ENCODE assay signal across 14 cellular contexts in the genomic region with DNA sequence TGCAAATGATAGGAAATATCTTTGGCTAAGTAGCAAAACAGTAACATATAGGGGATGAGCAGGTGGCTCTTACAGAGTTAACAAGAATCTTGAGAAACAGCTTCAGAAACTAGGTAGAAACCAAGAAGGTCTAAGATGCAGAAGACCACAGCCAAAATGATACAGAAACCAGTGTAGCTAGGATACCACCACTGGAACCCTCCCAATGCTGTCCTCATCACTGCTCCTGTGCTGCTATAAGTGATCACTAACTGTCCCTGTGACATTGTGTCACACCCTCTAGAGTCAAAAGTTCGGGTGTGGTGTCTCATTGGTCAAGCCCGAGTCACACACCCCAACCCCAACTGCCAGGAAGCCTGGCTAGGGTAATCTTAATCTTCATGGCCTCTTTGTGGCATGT.
DNase-seq lines count a peak whose midpoint lies in the region; ATAC-seq and TF ChIP-seq lines count a peak whose summit lies in the region.
"Had no signal": no experiment of that assay in that cellular context is flagged by ENCODE, and none has a peak within 500 bp of the region (broad histone marks: within the 10 kb centered on the region; RNA-seq: fewer than 3 reads in every experiment).

No MANE protein-coding gene starts in this region.

- no peaks in the 10 kb centered on the region for H3K36me3 ChIP-seq in breast epithelium
- H3K36me3 ChIP-seq in BE2C, result no peaks in the 10 kb centered on the region
- H3K36me3 ChIP-seq: neural progenitor cell, suprapubic skin had no signal

- H3K4me1 ChIP-seq in breast epithelium, result no peaks in the 10 kb centered on the region
- H3K4me1 ChIP-seq in BE2C, result no peaks in the 10 kb centered on the region
- H3K4me1 ChIP-seq: neural progenitor cell, suprapubic skin had no signal

- intact Hi-C loops in left colon (cut with DNase I, micrococcal nuclease) (no loop called here), breast epithelium (cut with DNase I; ENCODE audit: low total_unique reads) (no loop called here)

- no peak overlapping the region for H3K4me3 ChIP-seq in breast epithelium
- H3K4me3 ChIP-seq in BE2C (ENCODE audit: low read depth, low read length), result no peak overlapping the region
- H3K4me3 ChIP-seq: neural progenitor cell, suprapubic skin had no signal

- ATAC-seq in GM18909 (IDR thresholded peaks at IDR 0.05; ENCODE audit: poor library complexity, unreplicated experiment), result peak; percentile 85
- ATAC-seq in GM21381 (IDR thresholded peaks at IDR 0.05; ENCODE audit: unreplicated experiment), result peak; percentile 83
- peak; percentile 62 for ATAC-seq in HG03039 (IDR thresholded peaks at IDR 0.05; ENCODE audit: unreplicated experiment)
- no peak for ATAC-seq in left colon
- ATAC-seq: activated CD4-positive, CD25-positive, alpha-beta regulatory T cell treated with anti-CD3 and anti-CD28 coated beads, Interleukin-2, amount 50 U/mL, for 24 hours had no signal

- DNase-seq in MV-4-11 (lab: John Stamatoyannopoulos, UW), result peak; percentile 39
- no peak for DNase-seq in left colon
- DNase-seq in breast epithelium (ENCODE audit: low spot score in 2 of 2), result no peak
- no peak for DNase-seq in BE2C
- DNase-seq: CD4-positive, CD25-positive, alpha-beta regulatory T cell; cortex of kidney; GDM1; mammary epithelial cell had no signal

- TF ChIP-seq CTCF in breast epithelium (IDR thresholded peaks at IDR 0.05) (no peak), BE2C (IDR thresholded peaks at IDR 0.05; ENCODE audit: low read depth, low read length) (no peak)

- H3K27me3 ChIP-seq in breast epithelium, result no peaks in the 10 kb centered on the region
- no peaks in the 10 kb centered on the region for H3K27me3 ChIP-seq in BE2C
- H3K27me3 ChIP-seq: neural progenitor cell, suprapubic skin had no signal

- H3K27ac ChIP-seq in breast epithelium, result no peak overlapping the region
- H3K27ac ChIP-seq: neural progenitor cell, suprapubic skin had no signal

- H3K9me3 ChIP-seq in breast epithelium (no peaks in the 10 kb centered on the region), BE2C (no peaks in the 10 kb centered on the region)
- H3K9me3 ChIP-seq: suprapubic skin had no signal

- TF ChIP-seq POLR2A in breast epithelium (IDR thresholded peaks at IDR 0.05), result no peak
